In genomic region chr13:92535222-92536006, GRCh38 we compare ENCODE assay signal across 34 cellular contexts.
"Had no signal": no experiment of that assay in that cellular context is flagged by ENCODE, and none has a peak within 500 bp of the region (broad histone marks: within the 10 kb centered on the region; RNA-seq: fewer than 3 reads in every experiment).

No MANE protein-coding gene starts in this region.

- FAIRE-seq: astrocyte, TTC549 had no signal

- H3K27ac ChIP-seq: adrenal gland, body of pancreas, brain microvascular endothelial cell, breast epithelium, VCaP had no signal

- DNase-seq: activated B cell treated with CpG ODN at 0.5 μM for 24 hours; activated CD4-positive, alpha-beta memory T cell treated with anti-CD3 and anti-CD28 coated beads for 36 hours; activated CD4-positive, alpha-beta T cell treated with anti-CD3 and anti-CD28 coated beads for 4 hours; activated CD4-positive, alpha-beta T cell treated with anti-CD3 and anti-CD28 coated beads, Interleukin-2, amount 10 ng/mL, durations not matched to agents 24 days and 14 days; activated CD4-positive, alpha-beta T cell treated with anti-CD3 and anti-CD28 coated beads, Interleukin-2, amount 50 U/mL, for 1 hour; activated CD4-positive, alpha-beta T cell treated with anti-CD3 and anti-CD28 coated beads, Interleukin-2, amount 50 U/mL, for 4 hours; activated CD4-positive, CD25-positive, alpha-beta regulatory T cell treated with anti-CD3 and anti-CD28 coated beads, Interleukin-2, amount 50 U/mL, for 72 hours; activated CD8-positive, alpha-beta memory T cell treated with anti-CD3 and anti-CD28 coated beads, Interleukin-2, amount 50 U/mL, for 4 hours; activated CD8-positive, alpha-beta T cell treated with anti-CD3 and anti-CD28 coated beads for 36 hours; activated effector memory CD4-positive, alpha-beta T cell treated with anti-CD3 and anti-CD28 coated beads, Interleukin-2, amount 50 U/mL, for 16 hours; activated gamma-delta T cell treated with Interleukin-2 at 50 U/mL for 16 hours; activated naive CD4-positive, alpha-beta T cell; activated naive CD4-positive, alpha-beta T cell treated with anti-CD3 and anti-CD28 coated beads for 36 hours; activated naive CD4-positive, alpha-beta T cell treated with anti-CD3 and anti-CD28 coated beads, Interleukin-2, amount 50 U/mL, for 16 hours; activated naive CD8-positive, alpha-beta T cell treated with anti-CD3 and anti-CD28 coated beads for 36 hours; activated T-cell treated with anti-CD3 and anti-CD28 coated beads for 4 hours; activated T-cell treated with anti-CD3 and anti-CD28 coated beads, Interleukin-2, amount 50 U/mL, for 1 hour; activated T-cell treated with anti-CD3 and anti-CD28 coated beads, Interleukin-2, amount 50 U/mL, for 4 hours; activated T-cell treated with anti-CD3 and anti-CD28 coated beads, Interleukin-2, amount 50 U/mL, for 72 hours; adrenal gland; amniotic stem cell; aorta; body of pancreas; brain microvascular endothelial cell; central memory CD4-positive, alpha-beta T cell; T-cell; T-helper 17 cell; T-helper 9 cell had no signal

- H3K4me1 ChIP-seq: adrenal gland, body of pancreas, breast epithelium had no signal

- H3K36me3 ChIP-seq: adrenal gland, brain microvascular endothelial cell, breast epithelium had no signal

- H3K9me3 ChIP-seq: adrenal gland, body of pancreas had no signal

- ATAC-seq: activated CD8-positive, alpha-beta T cell treated with anti-CD3 and anti-CD28 coated beads for 36 hours; activated naive CD4-positive, alpha-beta T cell treated with anti-CD3 and anti-CD28 coated beads, Interleukin-2, amount 50 U/mL, for 72 hours; activated T-cell treated with anti-CD3 and anti-CD28 coated beads, Interleukin-2, amount 50 U/mL, for 4 hours; activated T-cell treated with anti-CD3 and anti-CD28 coated beads, Interleukin-2, amount 50 U/mL, for 72 hours; activated T-helper 17 cell treated with anti-CD3 and anti-CD28 coated beads, Interleukin-2, amount 50 U/mL, for 72 hours; body of pancreas; T-cell; T-helper 17 cell had no signal

- H3K27me3 ChIP-seq: adrenal gland, body of pancreas, brain microvascular endothelial cell, breast epithelium had no signal

- H3K4me3 ChIP-seq: adrenal gland, body of pancreas, breast epithelium had no signal
